In genomic region chr5:157584628-157585027, GRCh38 we compare ENCODE assay signal across 10 cellular contexts.
"Had no signal": no experiment of that assay in that cellular context is flagged by ENCODE, and none has a peak within 500 bp of the region (broad histone marks: within the 10 kb centered on the region; RNA-seq: fewer than 3 reads in every experiment).

No MANE protein-coding gene starts in this region.

- DNase-seq: GM23248, GOT3, H7, HFFc6, IMR-90, KBM-7 had no signal

- H3K4me1 ChIP-seq: HAP-1 had no signal

- H3K9ac ChIP-seq: GM23248, KMS-11 had no signal

- H3K4me2 ChIP-seq: KMS-11 had no signal

- H3K27ac ChIP-seq: GM23248, HL-60, KMS-11 had no signal

- H3K4me3 ChIP-seq: GM23248, HAP-1 had no signal

- H3K36me3 ChIP-seq: HAP-1 had no signal

- H3K27ac Mint-ChIP-seq: HFFc6 had no signal

- H3K4me3 Mint-ChIP-seq: HFFc6 had no signal

- H2AFZ ChIP-seq: GM23248 had no signal

- ATAC-seq: HCT116 had no signal

- H3K9me3 Mint-ChIP-seq: HFFc6 had no signal

- H3K9me3 ChIP-seq: HAP-1 had no signal
